24 cellular contexts compared by ENCODE assay signal in the genomic region with DNA sequence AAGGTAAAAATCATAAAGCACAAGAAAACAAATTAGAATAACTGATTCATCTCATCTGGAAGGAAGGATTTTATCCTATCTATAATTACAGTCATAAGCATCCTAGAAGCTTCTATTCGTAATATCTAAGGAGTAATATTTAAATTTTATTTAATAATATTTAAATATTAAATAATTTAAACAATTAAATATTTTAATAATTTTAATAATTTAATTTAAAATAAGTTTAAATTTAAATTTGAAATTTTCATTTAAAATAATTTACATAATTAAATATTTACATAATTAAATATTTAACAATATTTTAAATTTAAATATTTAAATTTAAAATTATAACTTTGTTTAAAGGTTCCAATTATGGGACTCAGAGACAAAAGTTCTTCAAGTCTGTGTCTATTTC.
DNase-seq lines count a peak whose midpoint lies in the region; ATAC-seq, FAIRE-seq and TF ChIP-seq lines count a peak whose summit lies in the region.
"Had no signal": no experiment of that assay in that cellular context is flagged by ENCODE, and none has a peak within 500 bp of the region (broad histone marks: within the 10 kb centered on the region; RNA-seq: fewer than 3 reads in every experiment).

No MANE protein-coding gene starts in this region.

- no peak overlapping the region for H3K4me3 ChIP-seq in pancreas
- H3K4me3 ChIP-seq: BLaER1 treated with 17β-estradiol and CSF1 and Interleukin-3, amounts not matched to agents 10 nM and 100 nM; GM23338; HAP-1 had no signal

- no peaks in the 10 kb centered on the region for H3K36me3 Mint-ChIP-seq in WTC11
- H3K36me3 Mint-ChIP-seq: CD14-positive monocyte; CD8-positive, alpha-beta memory T cell had no signal

- CTCF ChIA-PET in WTC11 (lab: Charles Lee): no interaction called here

- no peak for DNase-seq in WTC11 (ENCODE audit: low spot score)
- DNase-seq in frontal cortex (ENCODE audit: low spot score in 2 of 2): no peak
- no peak for DNase-seq in pancreas
- DNase-seq in HT-29 (ENCODE audit: low spot score): no peak
- no peak for DNase-seq in kidney glomerular epithelial cell (lab: John Stamatoyannopoulos, UW)
- no peak for DNase-seq in cortex of kidney (lab: John Stamatoyannopoulos, UW)
- DNase-seq: AML-193; BE2C; CD4-positive, alpha-beta T cell; CD8-positive, alpha-beta memory T cell; DMS 273 treated with DMSO at 0.1 percent for 48 hours; DMS79; EL; GF-D8; HFFc6 had no signal

- H3K9me3 ChIP-seq in pancreas: no peaks in the 10 kb centered on the region
- H3K9me3 ChIP-seq: BE2C; BLaER1 treated with 17β-estradiol and CSF1 and Interleukin-3, amounts not matched to agents 10 nM and 100 nM; HAP-1 had no signal

- H3K27ac Mint-ChIP-seq in WTC11: no peak overlapping the region
- H3K27ac Mint-ChIP-seq: CD14-positive monocyte; CD4-positive, alpha-beta T cell; CD8-positive, alpha-beta memory T cell; GM23338; HFFc6 had no signal

- 0 out of 2 replicates have a peak, but pooled peaks cover 4% of the 10 kb centered on the region for H3K9me3 Mint-ChIP-seq in WTC11
- H3K9me3 Mint-ChIP-seq: CD4-positive, alpha-beta T cell; GM23338; HFFc6 had no signal

- POLR2A ChIA-PET in WTC11 (lab: Charles Lee): no interaction called here

- FAIRE-seq in G401.6 (lab: Jason Lieb, UNC): peak; percentile 99
- peak; percentile 99 for FAIRE-seq in frontal cortex (lab: Jason Lieb, UNC)
- FAIRE-seq in pancreas (lab: Jason Lieb, UNC): peak; percentile 98
- FAIRE-seq: GM12891, GM18507, H54 had no signal

- TF ChIP-seq CTCF in WTC11 (IDR thresholded peaks at IDR 0.05) (no peak), pancreas (IDR thresholded peaks at IDR 0.05) (no peak)

- H3K4me1 Mint-ChIP-seq in WTC11: peaks cover 23% of the 10 kb centered on the region
- H3K4me1 Mint-ChIP-seq: CD14-positive monocyte; CD8-positive, alpha-beta memory T cell had no signal

- no peak overlapping the region for H3K27ac ChIP-seq in pancreas
- H3K27ac ChIP-seq: BLaER1 treated with 17β-estradiol and CSF1 and Interleukin-3, amounts not matched to agents 10 nM and 100 nM had no signal

- H3K4me3 Mint-ChIP-seq in WTC11: no peak overlapping the region
- H3K4me3 Mint-ChIP-seq: CD14-positive monocyte; CD4-positive, alpha-beta T cell; CD8-positive, alpha-beta memory T cell; GM23338; HFFc6 had no signal

- no peaks in the 10 kb centered on the region for H3K4me1 ChIP-seq in pancreas
- H3K4me1 ChIP-seq: BLaER1 treated with 17β-estradiol and CSF1 and Interleukin-3, amounts not matched to agents 10 nM and 100 nM; HAP-1 had no signal

- H3K27me3 ChIP-seq in pancreas: no peaks in the 10 kb centered on the region
- H3K27me3 ChIP-seq: BE2C; BLaER1 treated with 17β-estradiol and CSF1 and Interleukin-3, amounts not matched to agents 10 nM and 100 nM had no signal

- no peak for ATAC-seq in WTC11
- no peak for ATAC-seq in pancreas
- ATAC-seq in HG02610 (IDR thresholded peaks at IDR 0.05; ENCODE audit: unreplicated experiment): no peak
- ATAC-seq: GM23338 had no signal

- WGBS in pancreas, 2 donors: 76 to 88% methylated on average over 1 of the region's 1 CpG

- intact Hi-C loops in pancreas (cut with DNase I): no loop called here

- H3K36me3 ChIP-seq in pancreas: no peaks in the 10 kb centered on the region
- H3K36me3 ChIP-seq: BE2C; BLaER1 treated with 17β-estradiol and CSF1 and Interleukin-3, amounts not matched to agents 10 nM and 100 nM; HAP-1 had no signal

- H3K27me3 Mint-ChIP-seq in WTC11 (ENCODE audit: low read depth): no peaks in the 10 kb centered on the region
- H3K27me3 Mint-ChIP-seq: CD4-positive, alpha-beta T cell; CD8-positive, alpha-beta memory T cell had no signal

TF ChIP-seq in WTC11, 78 proteins besides CTCF, POLR2A, EP300 and RAD21:
- TF ChIP-seq, protein P1, sequence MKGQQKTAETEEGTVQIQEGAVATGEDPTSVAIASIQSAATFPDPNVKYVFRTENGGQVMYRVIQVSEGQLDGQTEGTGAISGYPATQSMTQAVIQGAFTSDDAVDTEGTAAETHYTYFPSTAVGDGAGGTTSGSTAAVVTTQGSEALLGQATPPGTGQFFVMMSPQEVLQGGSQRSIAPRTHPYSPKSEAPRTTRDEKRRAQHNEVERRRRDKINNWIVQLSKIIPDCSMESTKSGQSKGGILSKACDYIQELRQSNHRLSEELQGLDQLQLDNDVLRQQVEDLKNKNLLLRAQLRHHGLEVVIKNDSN (CRISPR knock-in tag; IDR thresholded peaks at IDR 0.05): no peak
- TF ChIP-seq ELF4 (CRISPR knock-in tag; IDR thresholded peaks at IDR 0.05; ENCODE audit: low read depth) (no peak), ZNF232 (CRISPR knock-in tag; IDR thresholded peaks at IDR 0.05) (no peak), MXD4 (CRISPR knock-in tag; IDR thresholded peaks at IDR 0.05; ENCODE audit: borderline replicate concordance) (no peak), HMGA2 (CRISPR knock-in tag; IDR thresholded peaks at IDR 0.05) (peak; percentile 97), SMAD3 (CRISPR knock-in tag; IDR thresholded peaks at IDR 0.05; ENCODE audit: borderline replicate concordance) (no peak), NR2C2 (CRISPR knock-in tag; IDR thresholded peaks at IDR 0.05) (no peak)
- TF ChIP-seq, protein P2, sequence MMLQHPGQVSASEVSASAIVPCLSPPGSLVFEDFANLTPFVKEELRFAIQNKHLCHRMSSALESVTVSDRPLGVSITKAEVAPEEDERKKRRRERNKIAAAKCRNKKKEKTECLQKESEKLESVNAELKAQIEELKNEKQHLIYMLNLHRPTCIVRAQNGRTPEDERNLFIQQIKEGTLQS (CRISPR knock-in tag; conservative IDR thresholded peaks at IDR 0.05): no peak
